In genomic region chr16:56637814-56638750, GRCh38 we compare ENCODE assay signal across 9 cellular contexts. TPM values are rescaled to one million over a fixed set of nuclear protein-coding genes. Genes with fewer than 3 reads are reported as not detected.
A peak's percentile ranks its signal among the peaks of the same experiment; 100 is the strongest.
DNase-seq lines count a peak whose midpoint lies in the region; ATAC-seq and TF ChIP-seq lines count a peak whose summit lies in the region.
"Had no signal": no experiment of that assay in that cellular context is flagged by ENCODE, and none has a peak within 500 bp of the region (broad histone marks: within the 10 kb centered on the region; RNA-seq: fewer than 3 reads in every experiment).

TSS of gene MT1A (plus strand) at chr16:56638666. CDS start at chr16:56638739, 73 bp downstream.

- no peak within 1 kb of the TSS for H3K9ac ChIP-seq in rectal smooth muscle tissue (ENCODE audit: low read length)

- H3K9me3 ChIP-seq in right atrium auricular region = no peaks in the 10 kb centered on the region

- peak within 1 kb of the TSS; percentile 74 for H3K4me3 Mint-ChIP-seq in activated naive CD8-positive, alpha-beta T cell treated with anti-CD3 and anti-CD28 coated beads, Interleukin-2, amount 10 ng/mL, durations not matched to agents 7 days and 5 days

- H3K4me1 ChIP-seq in right atrium auricular region (peaks cover 0 to 34% of the 10 kb centered on the region in 2 donors), rectal smooth muscle tissue (ENCODE audit: control insufficient read depth, insufficient read depth, low read length) (no peaks in the 10 kb centered on the region)

- no peak within 1 kb of the TSS for H3K27ac Mint-ChIP-seq in activated naive CD8-positive, alpha-beta T cell treated with anti-CD3 and anti-CD28 coated beads, Interleukin-2, amount 10 ng/mL, durations not matched to agents 7 days and 5 days
- H3K27ac Mint-ChIP-seq: IgD-negative memory B cell had no signal

- H3K4me3 ChIP-seq in H7 (ENCODE audit: insufficient read depth, low read depth, low read length) (peak within 1 kb of the TSS; percentile 43), right atrium auricular region (peak within 1 kb of the TSS; percentile 33 to 62), rectal smooth muscle tissue (ENCODE audit: low read length) (peak within 1 kb of the TSS; percentile 65)

- peak; percentile 32 for ATAC-seq in activated naive CD8-positive, alpha-beta T cell treated with anti-CD3 and anti-CD28 coated beads, Interleukin-2, amount 10 ng/mL, durations not matched to agents 7 days and 5 days (ENCODE audit: low read depth)
- ATAC-seq in HG02623 (IDR thresholded peaks at IDR 0.05; ENCODE audit: unreplicated experiment) = no peak
- no peak for ATAC-seq in HG03565 (IDR thresholded peaks at IDR 0.05; ENCODE audit: unreplicated experiment)

- H3K27ac ChIP-seq in right atrium auricular region (peak within 1 kb of the TSS; percentile 50 to 77), rectal smooth muscle tissue (ENCODE audit: low read depth, low read length) (peak within 1 kb of the TSS; percentile 30)

- DNase-seq in H7 (peak; percentile 92), right atrium auricular region (ENCODE audit: low spot score) (peak; percentile 85), SIG-M5 treated with dmso at 0.1 percent for 504 hours (lab: John Stamatoyannopoulos, UW; ENCODE audit: unreplicated experiment) (no peak)
- DNase-seq in activated naive CD8-positive, alpha-beta T cell treated with anti-CD3 and anti-CD28 coated beads, Interleukin-2, amount 10 ng/mL, durations not matched to agents 7 days and 5 days = peak; percentile 51
- no peak for DNase-seq in effector CD8-positive, alpha-beta T cell (lab: John Stamatoyannopoulos, UW)

- no peaks in the 10 kb centered on the region for H3K9me3 Mint-ChIP-seq in activated naive CD8-positive, alpha-beta T cell treated with anti-CD3 and anti-CD28 coated beads, Interleukin-2, amount 10 ng/mL, durations not matched to agents 7 days and 5 days
- H3K9me3 Mint-ChIP-seq: IgD-negative memory B cell had no signal

- POLR2A ChIA-PET in activated naive CD8-positive, alpha-beta T cell treated with anti-CD3 and anti-CD28 coated beads, Interleukin-2, amount 10 ng/mL, durations not matched to agents 7 days and 5 days (lab: Charles Lee) = no interaction called here

- H3K27me3 Mint-ChIP-seq in activated naive CD8-positive, alpha-beta T cell treated with anti-CD3 and anti-CD28 coated beads, Interleukin-2, amount 10 ng/mL, durations not matched to agents 7 days and 5 days = peaks cover 79% of the 10 kb centered on the region

- TF ChIP-seq CTCF in right atrium auricular region (IDR thresholded peaks at IDR 0.05) = no peak

- H3K36me3 Mint-ChIP-seq in activated naive CD8-positive, alpha-beta T cell treated with anti-CD3 and anti-CD28 coated beads, Interleukin-2, amount 10 ng/mL, durations not matched to agents 7 days and 5 days = no peaks in the 10 kb centered on the region
- H3K36me3 Mint-ChIP-seq: IgD-negative memory B cell had no signal

- H3K4me1 Mint-ChIP-seq in activated naive CD8-positive, alpha-beta T cell treated with anti-CD3 and anti-CD28 coated beads, Interleukin-2, amount 10 ng/mL, durations not matched to agents 7 days and 5 days = peaks cover 32% of the 10 kb centered on the region

- no peaks in the 10 kb centered on the region for H3K36me3 ChIP-seq in H7 (replicated peaks; ENCODE audit: control insufficient read depth, insufficient read depth, low read length)
- no peaks in the 10 kb centered on the region for H3K36me3 ChIP-seq in right atrium auricular region
- H3K36me3 ChIP-seq in rectal smooth muscle tissue (ENCODE audit: control insufficient read depth, insufficient read depth, low read length) = no peaks in the 10 kb centered on the region

- H3K27me3 ChIP-seq in H7 (ENCODE audit: control insufficient read depth, insufficient read depth, low read length) (peaks cover 99% of the 10 kb centered on the region), right atrium auricular region (no peaks in the 10 kb centered on the region), rectal smooth muscle tissue (ENCODE audit: control insufficient read depth, insufficient read depth, low read length) (peaks cover 37% of the 10 kb centered on the region)

RNA-seq across cellular contexts. Expression of gene MT1A, which starts in this region (rescaled TPM):
- total RNA-seq in H7 (2014; rRNA removed; shearing (Covaris generic)) = 1.1 TPM in 1 of 2 replicates, not detected in the other
- total RNA-seq in activated naive CD8-positive, alpha-beta T cell treated with anti-CD3 and anti-CD28 coated beads, Interleukin-2, amount 10 ng/mL, durations not matched to agents 7 days and 5 days = not detected
- total RNA-seq in right atrium auricular region = 10 to 100 TPM in 1 of 2 donors, not detected in 1; 30.0 TPM

Comparison
In these comparisons a context has a peak if more than half of its experiments do, and no peak if none do; other contexts are left out.
1. Peak in DNase-seq and ATAC-seq in activated naive CD8-positive, alpha-beta T cell treated with anti-CD3 and anti-CD28 coated beads, Interleukin-2, amount 10 ng/mL, durations not matched to agents 7 days and 5 days; RNA of the gene not detected or under 1 TPM.
2. DNase-seq: peak in H7 (single experiment) and right atrium auricular region (single experiment); none in effector CD8-positive, alpha-beta T cell (single experiment) and SIG-M5 treated with dmso at 0.1 percent for 504 hours (single experiment).
3. Peak in every context shown above with its lines, with median percentiles within 50 percentile points of each other: H3K4me3 ChIP-seq.